In the genomic region with DNA sequence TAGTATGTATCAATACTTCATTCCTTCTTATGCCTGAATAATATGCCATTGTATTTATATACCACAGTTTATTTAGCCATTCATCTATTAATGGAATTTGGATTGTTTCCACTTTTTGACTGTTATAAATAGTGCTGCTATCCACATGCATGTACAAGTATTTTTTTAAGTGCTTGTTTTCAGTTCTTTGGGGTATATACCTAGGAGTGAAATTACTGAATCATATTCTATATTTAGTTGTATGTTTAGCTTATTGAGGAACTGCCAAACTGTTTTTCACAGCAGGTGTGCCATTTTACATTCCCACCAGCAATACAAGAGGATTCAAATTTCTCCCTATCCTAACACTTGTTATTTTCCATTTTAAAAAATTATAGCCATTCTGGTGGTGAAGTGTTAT, we compare ENCODE assay signal across 27 cellular contexts. TPM values are rescaled to one million over a fixed set of nuclear protein-coding genes. Genes with fewer than 3 reads are reported as not detected.
"Had no signal": no experiment of that assay in that cellular context is flagged by ENCODE, and none has a peak within 500 bp of the region (broad histone marks: within the 10 kb centered on the region; RNA-seq: fewer than 3 reads in every experiment).

No MANE protein-coding gene starts in this region.

- ATAC-seq: activated CD8-positive, alpha-beta T cell treated with anti-CD3 and anti-CD28 coated beads, Interleukin-2, amount 10 ng/mL, durations not matched to agents 7 days and 5 days; body of pancreas; K562; SK-N-SH treated with all-trans-retinoic acid at 6 μM for 48 hours; WTC11 had no signal

- DNase-seq: activated CD4-positive, alpha-beta T cell treated with anti-CD3 and anti-CD28 coated beads for 48 hours; activated CD4-positive, alpha-beta T cell treated with anti-CD3 and anti-CD28 coated beads, Interleukin-2, amount 50 U/mL, for 4 hours; activated CD4-positive, CD25-positive, alpha-beta regulatory T cell treated with anti-CD3 and anti-CD28 coated beads, Interleukin-2, amount 50 U/mL, for 72 hours; activated CD8-positive, alpha-beta memory T cell treated with anti-CD3 and anti-CD28 coated beads, Interleukin-2, amount 50 U/mL, for 48 hours; activated CD8-positive, alpha-beta T cell treated with anti-CD3 and anti-CD28 coated beads, Interleukin-2, amount 10 ng/mL, durations not matched to agents 7 days and 5 days; activated naive CD4-positive, alpha-beta T cell treated with anti-CD3 and anti-CD28 coated beads, Interleukin-2, amount 50 U/mL, for 16 hours; activated naive CD8-positive, alpha-beta T cell treated with anti-CD3 and anti-CD28 coated beads, Interleukin-2, amount 10 ng/mL, durations not matched to agents 7 days and 5 days; activated T-cell treated with anti-CD3 and anti-CD28 coated beads, Interleukin-2, amount 50 U/mL, for 1 hour; adrenal gland; anterior cingulate cortex; central memory CD4-positive, alpha-beta T cell; Karpas-422; NCI-H1105 treated with DMSO at 0.1 percent for 48 hours; NCI-H1930; NCI-H446 treated with DMSO at 0.1 percent for 48 hours; NCI-H524 treated with DMSO at 0.1 percent for 48 hours; PC-9; SHP77; SW 1271 had no signal

RNA-seq across cellular contexts. Expression of a gene that starts 7.6 kb away (rescaled TPM):
- total RNA-seq: activated CD8-positive, alpha-beta T cell treated with anti-CD3 and anti-CD28 coated beads, Interleukin-2, amount 10 ng/mL, durations not matched to agents 7 days and 5 days; activated naive CD8-positive, alpha-beta T cell treated with anti-CD3 and anti-CD28 coated beads, Interleukin-2, amount 10 ng/mL, durations not matched to agents 7 days and 5 days; body of pancreas; bronchial epithelial cell; chondrocyte; PC-9; SJSA1; T-helper 1 cell treated with Interleukin-12 subunit alpha and Interleukin-12 subunit beta and Interleukin-4 antibody, amounts not matched to agents 30 ng/mL and 1 ng/mL, for 36 hours had no signal
